34 cellular contexts compared by ENCODE assay signal in genomic region chrX:7389576-7389975, GRCh38.
"Had no signal": no experiment of that assay in that cellular context is flagged by ENCODE, and none has a peak within 500 bp of the region (broad histone marks: within the 10 kb centered on the region; RNA-seq: fewer than 3 reads in every experiment).

No MANE protein-coding gene starts in this region.

- H3K27ac ChIP-seq: ascending aorta, body of pancreas, PC-9, RWPE1, VCaP had no signal

- H3K27me3 ChIP-seq: ascending aorta, body of pancreas had no signal

- H3K36me3 ChIP-seq: ascending aorta had no signal

- H3K4me3 ChIP-seq: ascending aorta, body of pancreas, K562, PC-9 had no signal

- H3K4me1 ChIP-seq: ascending aorta, body of pancreas had no signal

- DNase-seq: activated CD4-positive, alpha-beta memory T cell treated with anti-CD3 and anti-CD28 coated beads, Interleukin-2, amount 10 ng/mL, durations not matched to agents 7 days and 5 days; activated CD4-positive, alpha-beta T cell treated with anti-CD3 and anti-CD28 coated beads for 1 hour; activated CD4-positive, alpha-beta T cell treated with anti-CD3 and anti-CD28 coated beads for 48 hours; activated CD4-positive, CD25-positive, alpha-beta regulatory T cell; activated CD8-positive, alpha-beta memory T cell treated with anti-CD3 and anti-CD28 coated beads for 24 hours; activated CD8-positive, alpha-beta memory T cell treated with anti-CD3 and anti-CD28 coated beads, Interleukin-2, amount 10 ng/mL, durations not matched to agents 7 days and 5 days; activated CD8-positive, alpha-beta memory T cell treated with anti-CD3 and anti-CD28 coated beads, Interleukin-2, amount 50 U/mL, for 48 hours; activated effector memory CD4-positive, alpha-beta T cell treated with anti-CD3 and anti-CD28 coated beads, Interleukin-2, amount 50 U/mL, for 16 hours; activated naive CD4-positive, alpha-beta T cell; activated naive CD4-positive, alpha-beta T cell treated with anti-CD3 and anti-CD28 coated beads, Interleukin-2, amount 50 U/mL, for 16 hours; activated naive CD8-positive, alpha-beta T cell treated with anti-CD3 and anti-CD28 coated beads for 36 hours; activated T-cell treated with anti-CD3 and anti-CD28 coated beads, Interleukin-2, amount 50 U/mL, for 48 hours; amygdala; body of pancreas; caudate nucleus; NCI-H1092 treated with DMSO at 0.1 percent for 48 hours; NCI-H1417; NCI-H146; NCI-H187; NCI-H2029 treated with DMSO at 0.1 percent for 48 hours; NCI-H2107; NCI-H2171; NCI-H510A; NCI-H526; NCI-H748 treated with DMSO at 0.1 percent for 48 hours; NK-92 treated with Interleukin-12 subunit alpha and Interleukin-12 subunit beta, amount 100 ng/mL, for 24 hours; PC-9; SIG-M5; T-cell; T-helper 17 cell had no signal

- H3K9me3 ChIP-seq: ascending aorta, body of pancreas had no signal
